Comparison of ENCODE assay signal across 3 cellular contexts in genomic region chr3:27022096-27022761, GRCh38.
TF ChIP-seq lines count a peak whose summit lies in the region.

No MANE protein-coding gene starts in this region.

TF ChIP-seq in HCT116, 20 proteins besides CTCF, POLR2A, EP300 and RAD21 (continued from another document):
- no peak for TF ChIP-seq FOSL1 (IDR thresholded peaks at IDR 0.05; ENCODE audit: low read depth)
TF ChIP-seq in HCT116: peak in this region for 0.

TF ChIP-seq in H1, 55 proteins besides CTCF, POLR2A, EP300 and RAD21 (continued from another document):
- no peak for TF ChIP-seq ZNF274 (IDR thresholded peaks at IDR 0.05; ENCODE audit: borderline replicate concordance, extremely low read depth, low read length)
- no peak for TF ChIP-seq SP2 (IDR thresholded peaks at IDR 0.05; ENCODE audit: low read length)
- TF ChIP-seq NANOG (IDR thresholded peaks at IDR 0.05; ENCODE audit: insufficient read depth, low read depth, low read length, poor library complexity, severe bottlenecking): no peak

TF ChIP-seq in HEK293T, 16 proteins besides CTCF, POLR2A, EP300 and RAD21 (continued from another document):
- no peak for TF ChIP-seq FOXA1 (IDR thresholded peaks at IDR 0.05)
- TF ChIP-seq ELF4 (IDR thresholded peaks at IDR 0.05): no peak
- TF ChIP-seq L3MBTL2 (conservative IDR thresholded peaks at IDR 0.05): no peak
- no peak for TF ChIP-seq ARNT (IDR thresholded peaks at IDR 0.05)
- TF ChIP-seq ZNF384 (IDR thresholded peaks at IDR 0.05): no peak
- TF ChIP-seq SUZ12 (IDR thresholded peaks at IDR 0.05): no peak
- TF ChIP-seq TARDBP (IDR thresholded peaks at IDR 0.05): no peak
- TF ChIP-seq FOXK2 (IDR thresholded peaks at IDR 0.05): no peak
- no peak for TF ChIP-seq BHLHE40 (IDR thresholded peaks at IDR 0.05; ENCODE audit: borderline replicate concordance)
- TF ChIP-seq, protein P1, sequence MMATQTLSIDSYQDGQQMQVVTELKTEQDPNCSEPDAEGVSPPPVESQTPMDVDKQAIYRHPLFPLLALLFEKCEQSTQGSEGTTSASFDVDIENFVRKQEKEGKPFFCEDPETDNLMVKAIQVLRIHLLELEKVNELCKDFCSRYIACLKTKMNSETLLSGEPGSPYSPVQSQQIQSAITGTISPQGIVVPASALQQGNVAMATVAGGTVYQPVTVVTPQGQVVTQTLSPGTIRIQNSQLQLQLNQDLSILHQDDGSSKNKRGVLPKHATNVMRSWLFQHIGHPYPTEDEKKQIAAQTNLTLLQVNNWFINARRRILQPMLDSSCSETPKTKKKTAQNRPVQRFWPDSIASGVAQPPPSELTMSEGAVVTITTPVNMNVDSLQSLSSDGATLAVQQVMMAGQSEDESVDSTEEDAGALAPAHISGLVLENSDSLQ (IDR thresholded peaks at IDR 0.05): no peak
TF ChIP-seq in HEK293T: peak in this region for 0.
